16 cellular contexts compared by ENCODE assay signal in genomic region chr2:9052821-9053533, GRCh38.
"Had no signal": no experiment of that assay in that cellular context is flagged by ENCODE, and none has a peak within 500 bp of the region (broad histone marks: within the 10 kb centered on the region; RNA-seq: fewer than 3 reads in every experiment).

No MANE protein-coding gene starts in this region.

- H3K36me3 Mint-ChIP-seq: naive thymus-derived CD8-positive, alpha-beta T cell; stimulated activated memory B cell treated with anti-CD40 and anti-IgM and Interleukin-4, amounts not matched to agents 10 μg/mL and 1 μg/mL and 100 μg/mL, for 72 hours had no signal

- H3K36me3 ChIP-seq: adrenal gland, left lung, right lobe of liver, thyroid gland, WERI-Rb-1 had no signal

- H3K4me1 Mint-ChIP-seq: stimulated activated memory B cell treated with anti-CD40 and anti-IgM and Interleukin-4, amounts not matched to agents 10 μg/mL and 1 μg/mL and 100 μg/mL, for 72 hours had no signal

- H3K4me1 ChIP-seq: adrenal gland, right lobe of liver, thyroid gland had no signal

- H3K27ac ChIP-seq: adrenal gland, parathyroid adenoma, right lobe of liver, thyroid gland, WERI-Rb-1 had no signal

- H3K27me3 ChIP-seq: adrenal gland, left lung, right lobe of liver had no signal

- H3K4me3 Mint-ChIP-seq: dendritic cell treated with granulocyte-macrophage colony-stimulating factor and Interleukin-4, amounts not matched to agents 40 ng/mL and 50 ng/mL, for 4 days; naive thymus-derived CD8-positive, alpha-beta T cell; stimulated activated memory B cell treated with anti-CD40 and anti-IgM and Interleukin-4, amounts not matched to agents 10 μg/mL and 1 μg/mL and 100 μg/mL, for 72 hours had no signal

- H3K27ac Mint-ChIP-seq: activated naive CD4-positive, alpha-beta T cell treated with anti-CD3 and anti-CD28 coated beads, Interleukin-2, amount 50 U/mL, for 72 hours; dendritic cell treated with granulocyte-macrophage colony-stimulating factor and Interleukin-4, amounts not matched to agents 40 ng/mL and 50 ng/mL, for 4 days; naive thymus-derived CD8-positive, alpha-beta T cell; stimulated activated memory B cell treated with anti-CD40 and anti-IgM and Interleukin-4, amounts not matched to agents 10 μg/mL and 1 μg/mL and 100 μg/mL, for 72 hours had no signal

- H3K9me3 ChIP-seq: adrenal gland, left lung, right lobe of liver, thyroid gland had no signal

- H3K27me3 Mint-ChIP-seq: dendritic cell treated with granulocyte-macrophage colony-stimulating factor and Interleukin-4, amounts not matched to agents 40 ng/mL and 50 ng/mL, for 4 days had no signal

- H3K4me3 ChIP-seq: adrenal gland, left lung, right lobe of liver, thyroid gland had no signal

- ATAC-seq: activated naive CD4-positive, alpha-beta T cell treated with anti-CD3 and anti-CD28 coated beads, Interleukin-2, amount 50 U/mL, for 72 hours; left lung; naive thymus-derived CD8-positive, alpha-beta T cell; right lobe of liver; stimulated activated memory B cell treated with anti-CD40 and anti-IgM and Interleukin-4, amounts not matched to agents 10 μg/mL and 1 μg/mL and 100 μg/mL, for 72 hours had no signal

- DNase-seq: activated CD4-positive, alpha-beta T cell treated with anti-CD3 and anti-CD28 coated beads for 1 hour; activated gamma-delta T cell; adrenal gland; effector CD8-positive, alpha-beta T cell; hypothalamus; kidney; left lung; naive thymus-derived CD8-positive, alpha-beta T cell; right lobe of liver; stimulated activated CD4-positive, alpha-beta T cell treated with anti-CD3 and anti-CD28 coated beads, Interleukin-4, amount 100 ng/mL, for 4 hours; thyroid gland; WERI-Rb-1 had no signal
